ENCODE assay signal across 1 cellular context in the genomic region with DNA sequence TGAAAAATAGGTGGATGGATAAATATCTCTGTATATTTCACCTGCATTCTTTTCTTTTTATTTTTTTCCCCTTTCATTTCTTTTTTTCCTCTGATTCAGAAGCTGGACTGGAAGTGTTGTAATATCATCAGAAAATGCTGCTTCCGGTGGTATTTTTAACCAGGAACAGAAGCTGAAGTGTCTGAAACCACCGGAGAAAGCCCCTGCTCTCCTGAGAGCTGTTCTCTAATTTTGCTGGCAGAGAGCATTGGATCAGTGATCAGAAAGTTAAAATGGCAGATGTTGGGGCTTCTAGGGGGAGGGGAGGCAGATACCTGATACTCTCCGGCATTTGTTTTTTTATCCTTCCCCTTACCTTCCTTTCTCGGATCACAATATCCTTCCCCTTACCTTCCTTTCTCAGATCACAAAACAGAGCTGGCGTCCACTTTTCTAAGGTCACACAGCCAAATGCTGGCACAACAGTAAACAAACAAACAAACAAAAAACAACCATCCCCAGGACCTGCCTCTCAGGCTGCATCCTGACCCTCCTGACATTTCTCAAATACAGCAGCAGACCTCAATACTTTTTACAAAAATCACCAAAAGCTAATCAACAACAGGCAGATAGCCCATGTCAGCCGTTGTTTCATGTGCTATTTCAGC.
TF ChIP-seq lines count a peak whose summit lies in the region.

No MANE protein-coding gene starts in this region.

TF ChIP-seq in SK-N-SH, 30 proteins besides CTCF, POLR2A, EP300 and RAD21 (continued from another document):
- TF ChIP-seq PBX3 (IDR thresholded peaks at IDR 0.05): no peak
- TF ChIP-seq NFIC (IDR thresholded peaks at IDR 0.05; ENCODE audit: borderline replicate concordance): no peak
- no peak for TF ChIP-seq JUND (IDR thresholded peaks at IDR 0.05)
